Comparison of ENCODE assay signal across 8 cellular contexts in the genomic region with DNA sequence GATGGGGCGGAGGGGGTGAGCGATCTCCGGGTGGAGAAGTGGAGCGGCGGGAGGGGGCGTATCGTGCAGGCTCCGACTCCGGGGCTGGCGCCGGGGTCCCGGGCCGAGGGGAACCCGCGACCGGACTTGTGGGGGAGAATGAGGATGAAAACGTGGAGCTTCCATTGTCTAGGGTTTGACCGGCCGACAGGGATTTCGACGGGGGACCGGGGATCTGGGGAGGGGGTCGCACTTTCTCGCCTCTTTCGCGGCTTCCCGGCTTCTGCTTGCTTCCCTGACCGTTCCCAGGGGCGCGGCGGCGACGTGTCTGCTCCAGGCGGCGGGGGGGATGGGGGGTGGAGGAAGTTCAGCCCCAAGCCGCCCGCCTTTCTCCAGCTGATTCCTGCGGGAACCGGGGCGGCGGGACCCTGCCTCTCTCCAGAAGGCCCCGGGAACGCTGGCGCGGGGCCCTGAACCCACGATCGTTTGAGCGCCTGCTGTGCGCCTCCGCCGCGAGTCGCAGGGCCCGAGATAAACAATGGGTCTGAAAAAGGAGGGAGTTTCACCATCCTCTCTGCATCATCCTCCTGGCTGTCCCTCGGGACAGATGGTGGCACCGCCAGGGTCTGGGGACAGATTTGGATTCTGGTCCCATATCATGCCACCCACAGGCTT. TPM values are rescaled to one million over a fixed set of nuclear protein-coding genes. Genes with fewer than 3 reads are reported as not detected.
A peak's percentile ranks its signal among the peaks of the same experiment; 100 is the strongest.
DNase-seq lines count a peak whose midpoint lies in the region; ATAC-seq lines count a peak whose summit lies in the region.

No MANE protein-coding gene starts in this region.

- H3K4me3 Mint-ChIP-seq in activated naive CD4-positive, alpha-beta T cell treated with anti-CD3 and anti-CD28 coated beads, Interleukin-2, amount 50 U/mL, for 24 hours: peak overlapping the region; percentile 82

- ATAC-seq in GM21825 (IDR thresholded peaks at IDR 0.05; ENCODE audit: unreplicated experiment): no peak
- ATAC-seq in HG02763 (IDR thresholded peaks at IDR 0.05; ENCODE audit: unreplicated experiment): no peak
- no peak for ATAC-seq in GM19463 (IDR thresholded peaks at IDR 0.05; ENCODE audit: unreplicated experiment)

- intact Hi-C loops in cardiac septum (cut with DNase I): no loop called here
- intact Hi-C loops in posterior vena cava (cut with DNase I): no loop called here

- DNase-seq in GM03348 (ENCODE audit: low spot score): peak; percentile 63
- peak; percentile 3 for DNase-seq in NCI-H1092 (lab: John Stamatoyannopoulos, UW)
- peak; percentile 84 for DNase-seq in cardiac septum (ENCODE audit: low spot score)
- peak; percentile 88 for DNase-seq in posterior vena cava (ENCODE audit: low spot score)

- no peaks in the 10 kb centered on the region for H3K27me3 Mint-ChIP-seq in activated naive CD4-positive, alpha-beta T cell treated with anti-CD3 and anti-CD28 coated beads, Interleukin-2, amount 50 U/mL, for 24 hours

- H3K36me3 Mint-ChIP-seq in activated naive CD4-positive, alpha-beta T cell treated with anti-CD3 and anti-CD28 coated beads, Interleukin-2, amount 50 U/mL, for 24 hours: no peaks in the 10 kb centered on the region

- H3K9me3 Mint-ChIP-seq in activated naive CD4-positive, alpha-beta T cell treated with anti-CD3 and anti-CD28 coated beads, Interleukin-2, amount 50 U/mL, for 24 hours: no peaks in the 10 kb centered on the region

- H3K4me1 Mint-ChIP-seq in activated naive CD4-positive, alpha-beta T cell treated with anti-CD3 and anti-CD28 coated beads, Interleukin-2, amount 50 U/mL, for 24 hours: peaks cover 74% of the 10 kb centered on the region

- peak overlapping the region; percentile 98 for H3K27ac Mint-ChIP-seq in activated naive CD4-positive, alpha-beta T cell treated with anti-CD3 and anti-CD28 coated beads, Interleukin-2, amount 50 U/mL, for 24 hours

RNA-seq across cellular contexts. Expression of a gene that starts 0.8 kb away (rescaled TPM):
- total RNA-seq in cardiac septum (95.4 TPM), posterior vena cava (1,000 to 10,000 TPM; 1,050 to 1,475 TPM)

RNA-seq across cellular contexts. Expression of a gene that starts 34.6 kb away (rescaled TPM):
- 17.8 TPM for total RNA-seq in cardiac septum
- 10 to 100 TPM; 53.5 to 58.3 TPM for total RNA-seq in posterior vena cava

Comparison
In these comparisons a context has a peak if more than half of its experiments do, and no peak if none do; other contexts are left out.
1. DNase-seq: peak in every context shown above with its lines; median percentile 88 in posterior vena cava; 84 in cardiac septum; 63 in GM03348; 3 in NCI-H1092.
2. RNA of a gene that starts 0.8 kb away (total RNA-seq): 1,050 to 1,475 TPM in posterior vena cava; 95.4 TPM in cardiac septum (single experiment); every median in the first group is over 10 times any median in the second.